ENCODE assay signal across 15 cellular contexts in the genomic region with DNA sequence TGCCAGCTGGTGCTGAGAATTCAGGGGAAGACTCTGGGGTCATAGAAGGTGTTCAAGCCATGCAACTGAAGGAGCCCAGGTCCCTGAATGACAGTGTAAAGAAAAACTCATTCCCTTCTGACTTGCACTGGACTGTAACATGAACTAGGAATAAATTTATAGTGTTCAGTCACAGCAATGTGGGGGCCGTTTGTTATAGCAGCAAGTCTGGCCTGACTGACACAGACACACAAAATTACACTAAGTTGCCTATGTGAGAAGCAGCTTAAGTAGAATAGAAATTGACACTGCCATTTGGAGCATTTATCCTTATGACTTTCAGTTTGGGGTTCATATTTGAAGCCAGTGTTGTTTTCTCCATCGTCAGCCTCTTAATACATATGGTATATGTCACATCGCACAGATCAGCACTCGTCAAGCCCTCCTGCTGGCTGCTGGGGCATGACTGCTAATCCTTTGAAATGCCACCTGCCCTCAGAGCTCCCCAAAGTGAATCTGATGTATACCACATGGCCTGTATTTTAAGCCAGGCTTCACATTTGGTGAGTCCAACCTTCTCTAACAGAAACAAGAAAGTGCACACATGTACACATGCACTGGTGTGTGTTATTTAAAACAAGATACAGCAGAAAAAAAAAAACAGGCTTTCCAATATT.
"Had no signal": no experiment of that assay in that cellular context is flagged by ENCODE, and none has a peak within 500 bp of the region (broad histone marks: within the 10 kb centered on the region; RNA-seq: fewer than 3 reads in every experiment).

No MANE protein-coding gene starts in this region.

- FAIRE-seq: keratinocyte, urothelium cell line had no signal

- H3K9me3 ChIP-seq: gastroesophageal sphincter, left lung, thyroid gland had no signal

- H3K36me3 ChIP-seq: gastroesophageal sphincter, left lung had no signal

- DNase-seq: activated CD4-positive, alpha-beta T cell treated with anti-CD3 and anti-CD28 coated beads, Interleukin-2, amount 10 ng/mL, durations not matched to agents 24 days and 14 days; activated CD8-positive, alpha-beta memory T cell treated with anti-CD3 and anti-CD28 coated beads for 24 hours; activated naive CD4-positive, alpha-beta T cell treated with Interleukin-2 at 50 U/mL for 16 hours; activated naive CD8-positive, alpha-beta T cell treated with anti-CD3 and anti-CD28 coated beads, Interleukin-2, amount 50 U/mL, for 24 hours; caudate nucleus; cortex of kidney; effector memory CD4-positive, alpha-beta T cell; left lung; mesendoderm had no signal

- H3K27me3 ChIP-seq: gastroesophageal sphincter, left lung, thyroid gland had no signal

- H3K4me1 ChIP-seq: gastroesophageal sphincter, thyroid gland had no signal

- H3K4me3 ChIP-seq: gastroesophageal sphincter, left lung, thyroid gland had no signal

- H3K27ac ChIP-seq: gastroesophageal sphincter, left lung, thyroid gland had no signal

- ATAC-seq: activated naive CD8-positive, alpha-beta T cell treated with anti-CD3 and anti-CD28 coated beads, Interleukin-2, amount 50 U/mL, for 24 hours; gastroesophageal sphincter; left lung; stimulated activated effector memory CD8-positive, alpha-beta T cell treated with anti-CD3 and anti-CD28 coated beads, Interleukin-12 subunit alpha, Interleukin-12 subunit beta, amount 100 ng/mL, for 72 hours; WTC11 had no signal
